In the genomic region with DNA sequence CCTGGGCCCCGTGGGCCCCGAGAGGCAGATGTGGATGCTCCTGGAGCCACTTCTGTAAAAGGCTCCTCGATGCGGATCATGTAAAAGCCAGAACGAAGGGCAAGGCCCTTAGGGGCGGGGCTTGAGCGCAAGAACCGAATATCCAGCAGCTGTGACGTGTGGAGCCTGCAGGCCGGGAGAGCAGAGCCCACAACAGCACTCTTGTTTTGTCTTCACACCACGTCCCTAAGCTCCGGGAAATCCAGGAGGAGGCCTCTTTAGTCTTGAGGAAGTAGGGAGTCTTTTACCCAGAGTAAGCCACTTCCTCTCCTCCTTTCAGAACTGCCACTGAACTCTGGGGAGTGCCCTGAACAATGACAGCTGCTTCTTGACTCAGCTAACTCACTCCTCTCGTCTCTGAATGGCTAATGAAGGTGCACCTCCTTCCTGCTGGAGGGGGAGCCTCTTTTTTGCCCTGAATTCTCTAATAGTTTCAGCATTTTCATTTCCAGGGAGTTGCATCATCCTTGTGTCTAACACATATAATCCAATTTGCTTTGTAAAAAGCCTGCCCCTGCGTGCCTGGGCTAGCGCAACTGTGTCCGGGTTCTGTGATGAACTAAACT, we compare ENCODE assay signal across 8 cellular contexts. TPM values are rescaled to one million over a fixed set of nuclear protein-coding genes. Genes with fewer than 3 reads are reported as not detected.
DNase-seq lines count a peak whose midpoint lies in the region; ATAC-seq and TF ChIP-seq lines count a peak whose summit lies in the region.

No MANE protein-coding gene starts in this region.

- peak; percentile 52 for DNase-seq in A172 (ENCODE audit: low spot score)
- DNase-seq in NCI-H82 treated with DMSO at 0.1 percent for 48 hours (lab: John Stamatoyannopoulos, UW; ENCODE audit: unreplicated experiment), result peak; percentile 15
- DNase-seq in cardiac septum (ENCODE audit: low spot score), result peak; percentile 81
- DNase-seq in psoas muscle, result peak; percentile 66 to 81

- no peaks in the 10 kb centered on the region for H3K9me3 ChIP-seq in psoas muscle

- no peaks in the 10 kb centered on the region for H3K27me3 ChIP-seq in psoas muscle (ENCODE audit: insufficient read depth in 3 of 3, low read length in 2 of 3)

- no peak for TF ChIP-seq CTCF in psoas muscle (IDR thresholded peaks at IDR 0.05)

- no peaks in the 10 kb centered on the region for H3K9me3 Mint-ChIP-seq in activated naive CD8-positive, alpha-beta T cell (ENCODE audit: low read depth)

- H3K4me1 Mint-ChIP-seq in activated naive CD8-positive, alpha-beta T cell (ENCODE audit: low read depth), result peaks cover 19% of the 10 kb centered on the region

- no peak overlapping the region for H3K4me3 ChIP-seq in psoas muscle

- H3K4me1 ChIP-seq in psoas muscle, result peaks cover 9% of the 10 kb centered on the region

- WGBS in psoas muscle, 3 donors, result 42 to 45% (median 44%) methylated on average over 16 of the region's 16 CpGs

- H3K4me3 Mint-ChIP-seq in activated naive CD8-positive, alpha-beta T cell, result peak overlapping the region; percentile 44

- ATAC-seq in GM19395 (IDR thresholded peaks at IDR 0.05; ENCODE audit: unreplicated experiment), result peak; percentile 65
- ATAC-seq in psoas muscle, result peak; percentile 42 to 80 (median 70)
- no peak for ATAC-seq in GM18861 (IDR thresholded peaks at IDR 0.05; ENCODE audit: unreplicated experiment)
- no peak for ATAC-seq in HG03521 (IDR thresholded peaks at IDR 0.05; ENCODE audit: unreplicated experiment)

- peaks cover 0 to 84% of the 10 kb centered on the region in 2 donors for H3K36me3 ChIP-seq in psoas muscle (ENCODE audit: insufficient read depth in 1 of 2, low read depth in 1 of 2)

- H3K27ac ChIP-seq in psoas muscle, result peak overlapping the region; percentile 62

- H3K36me3 Mint-ChIP-seq in activated naive CD8-positive, alpha-beta T cell, result peaks cover 11% of the 10 kb centered on the region

- H3K27ac Mint-ChIP-seq in activated naive CD8-positive, alpha-beta T cell, result peak overlapping the region; percentile 64

- intact Hi-C loops in cardiac septum (cut with DNase I) (no loop called here), psoas muscle (cut with DNase I) (no loop called here)

- H3K27me3 Mint-ChIP-seq in activated naive CD8-positive, alpha-beta T cell, result no peaks in the 10 kb centered on the region

RNA-seq across cellular contexts. Expression of gene L3MBTL2, which starts 12.5 kb away (rescaled TPM):
- 23.9 and 26.4 TPM in 2 replicates for total RNA-seq in A172 (2014; rRNA removed; shearing (Covaris generic))
- total RNA-seq in cardiac septum (14.2 TPM), psoas muscle (10 to 100 TPM in 3 of 4 donors, 1 to 10 TPM in 1; 8.7 to 15.8 (median 11.9) TPM)
- polyA plus RNA-seq in psoas muscle, result 10 to 100 TPM in 1 of 3 donors, 1 to 10 TPM in 2; 7.2 to 12.3 (median 9.0) TPM

RNA-seq across cellular contexts. Expression of gene CHADL, which starts 23.1 kb away (rescaled TPM):
- 0.53 TPM in 1 of 2 replicates, not detected in the other for total RNA-seq in A172 (2014; rRNA removed; shearing (Covaris generic))
- 2.9 TPM for total RNA-seq in cardiac septum
- 1 to 10 TPM in 2 of 4 donors, under 1 TPM in 2; 0.32 to 2.0 (median 1.2) TPM for total RNA-seq in psoas muscle
- polyA plus RNA-seq in psoas muscle, result 1 to 10 TPM in 1 of 3 donors, under 1 TPM in 2; 0.42 to 1.9 (median 0.62) TPM

Comparison
In these comparisons a context has a peak if more than half of its experiments do, and no peak if none do; other contexts are left out.
1. DNase-seq: peak in every context shown above with its lines; median percentile 81 in cardiac septum; 74 in psoas muscle; 52 in A172; 15 in NCI-H82 treated with DMSO at 0.1 percent for 48 hours.
2. ATAC-seq: peak in GM19395 (single experiment) and psoas muscle (4 of 4); none in GM18861 (single experiment) and HG03521 (single experiment).